12 cellular contexts compared by ENCODE assay signal in genomic region chr11:4071828-4072421, GRCh38. TPM values are rescaled to one million over a fixed set of nuclear protein-coding genes. Genes with fewer than 3 reads are reported as not detected.
DNase-seq lines count a peak whose midpoint lies in the region; ATAC-seq and TF ChIP-seq lines count a peak whose summit lies in the region.
"Had no signal": no experiment of that assay in that cellular context is flagged by ENCODE, and none has a peak within 500 bp of the region (broad histone marks: within the 10 kb centered on the region; RNA-seq: fewer than 3 reads in every experiment).

No MANE protein-coding gene starts in this region.

- no peak overlapping the region for H3K4me2 ChIP-seq in Karpas-422 (ENCODE audit: low read depth, low read length, poor library complexity, severe bottlenecking)

- H3K9me2 ChIP-seq in Karpas-422 (replicated peaks; ENCODE audit: insufficient read depth, low read length): no peaks in the 10 kb centered on the region

- no peak for DNase-seq in CD4-positive, CD25-positive, alpha-beta regulatory T cell
- DNase-seq in Karpas-422 (no peak), astrocyte of the hippocampus (ENCODE audit: low read depth, low spot score) (peak; percentile 70), GDM1 (lab: John Stamatoyannopoulos, UW) (no peak), epidermal melanocyte (ENCODE audit: insufficient read length, low spot score) (no peak), G401 (ENCODE audit: low spot score) (no peak)
- DNase-seq: lower lobe of right lung had no signal

- no peak overlapping the region for H3K9ac ChIP-seq in Karpas-422 (ENCODE audit: low read length)

- in situ Hi-C loops in G401 (cut with HindIII; ENCODE audit: low sequenced_read_pairs): no loop called here

- no peak for ATAC-seq in CD4-positive, CD25-positive, alpha-beta regulatory T cell (ENCODE audit: low read depth in 2 of 2)
- no peak for ATAC-seq in HG02885 (IDR thresholded peaks at IDR 0.05; ENCODE audit: poor library complexity, unreplicated experiment)

- H3K4me3 Mint-ChIP-seq in CD4-positive, CD25-positive, alpha-beta regulatory T cell: no peak overlapping the region
- no peak overlapping the region for H3K4me3 Mint-ChIP-seq in nephron

- H3K4me3 ChIP-seq in CD4-positive, CD25-positive, alpha-beta regulatory T cell (ENCODE audit: low read depth, low read length): no peak overlapping the region
- H3K4me3 ChIP-seq in Karpas-422 (ENCODE audit: low read length): no peak overlapping the region
- H3K4me3 ChIP-seq: ascending aorta, lower lobe of right lung, stomach had no signal

- H4K20me1 ChIP-seq in Karpas-422 (ENCODE audit: insufficient read depth, low read depth, low read length): no peaks in the 10 kb centered on the region

- H3K36me3 Mint-ChIP-seq in CD4-positive, CD25-positive, alpha-beta regulatory T cell: peaks cover 20% of the 10 kb centered on the region
- no peaks in the 10 kb centered on the region for H3K36me3 Mint-ChIP-seq in nephron (ENCODE audit: low read depth)

- peak overlapping the region; percentile 64 to 77 (median 66) for H3K27ac Mint-ChIP-seq in CD4-positive, CD25-positive, alpha-beta regulatory T cell
- H3K27ac Mint-ChIP-seq in nephron: peak overlapping the region; percentile 58 to 89 (median 83)

- peaks cover 27 to 64% (median 42%) of the 10 kb centered on the region in 4 donors for H3K4me1 Mint-ChIP-seq in CD4-positive, CD25-positive, alpha-beta regulatory T cell
- peaks cover 25% of the 10 kb centered on the region for H3K4me1 Mint-ChIP-seq in nephron

- no peaks in the 10 kb centered on the region for H3K9me3 Mint-ChIP-seq in CD4-positive, CD25-positive, alpha-beta regulatory T cell
- H3K9me3 Mint-ChIP-seq in nephron: no peaks in the 10 kb centered on the region

- H3K36me3 ChIP-seq in CD4-positive, CD25-positive, alpha-beta regulatory T cell (ENCODE audit: control insufficient read depth, insufficient read depth, low read length): peaks cover 29% of the 10 kb centered on the region
- H3K36me3 ChIP-seq in Karpas-422 (ENCODE audit: insufficient read depth, low read length): no peaks in the 10 kb centered on the region

- H3K27me3 ChIP-seq in CD4-positive, CD25-positive, alpha-beta regulatory T cell (ENCODE audit: control insufficient read depth, insufficient read depth, low read length): no peaks in the 10 kb centered on the region
- no peaks in the 10 kb centered on the region for H3K27me3 ChIP-seq in Karpas-422 (ENCODE audit: low read length)
- H3K27me3 ChIP-seq: ascending aorta, stomach had no signal

- no peaks in the 10 kb centered on the region for H3K27me3 Mint-ChIP-seq in CD4-positive, CD25-positive, alpha-beta regulatory T cell
- no peaks in the 10 kb centered on the region for H3K27me3 Mint-ChIP-seq in nephron (ENCODE audit: low read depth)

- H3K79me2 ChIP-seq in Karpas-422 (ENCODE audit: low read length): no peaks in the 10 kb centered on the region

- peaks cover 22% of the 10 kb centered on the region for H3K4me1 ChIP-seq in CD4-positive, CD25-positive, alpha-beta regulatory T cell (ENCODE audit: control insufficient read depth, insufficient read depth, low read length, poor library complexity, severe bottlenecking)
- peaks cover 13% of the 10 kb centered on the region for H3K4me1 ChIP-seq in Karpas-422 (ENCODE audit: low read length)
- H3K4me1 ChIP-seq: ascending aorta had no signal

- H2AFZ ChIP-seq in Karpas-422 (ENCODE audit: low read length): peak overlapping the region; percentile 89; the same call in 1 of the 2 replicates

- TF ChIP-seq CTCF in nephron (IDR thresholded peaks at IDR 0.05; ENCODE audit: unreplicated experiment in 3 of 3): no peak

- H3K27ac ChIP-seq in CD4-positive, CD25-positive, alpha-beta regulatory T cell (ENCODE audit: insufficient read depth, low read length, poor library complexity, severe bottlenecking): peak overlapping the region; percentile 43
- no peak overlapping the region for H3K27ac ChIP-seq in Karpas-422 (ENCODE audit: low read length)
- H3K27ac ChIP-seq: ascending aorta, C4-2B, lower lobe of right lung had no signal

- H3K9me3 ChIP-seq in CD4-positive, CD25-positive, alpha-beta regulatory T cell (ENCODE audit: control insufficient read depth in 2 of 2, low read length in 2 of 2): no peaks in the 10 kb centered on the region
- H3K9me3 ChIP-seq in Karpas-422 (ENCODE audit: low read length): no peaks in the 10 kb centered on the region
- H3K9me3 ChIP-seq: ascending aorta, lower lobe of right lung, stomach had no signal

RNA-seq across cellular contexts. Expression of gene RRM1, which starts 22.7 kb away (rescaled TPM):
- 76.9 TPM for total RNA-seq in CD4-positive, CD25-positive, alpha-beta regulatory T cell
- polyA plus RNA-seq in CD4-positive, CD25-positive, alpha-beta regulatory T cell: 10 to 100 TPM; 52.3 to 83.3 (median 60.7) TPM
- total RNA-seq in Karpas-422 (2014; rRNA removed; shearing (Covaris generic); ENCODE audit: low replicate concordance): 69.0 and 80.7 TPM in 2 replicates
- total RNA-seq in G401 (2014; rRNA removed; shearing (Covaris generic)): 165 TPM in 2 replicates
